ENCODE assay signal across 23 cellular contexts in the genomic region with DNA sequence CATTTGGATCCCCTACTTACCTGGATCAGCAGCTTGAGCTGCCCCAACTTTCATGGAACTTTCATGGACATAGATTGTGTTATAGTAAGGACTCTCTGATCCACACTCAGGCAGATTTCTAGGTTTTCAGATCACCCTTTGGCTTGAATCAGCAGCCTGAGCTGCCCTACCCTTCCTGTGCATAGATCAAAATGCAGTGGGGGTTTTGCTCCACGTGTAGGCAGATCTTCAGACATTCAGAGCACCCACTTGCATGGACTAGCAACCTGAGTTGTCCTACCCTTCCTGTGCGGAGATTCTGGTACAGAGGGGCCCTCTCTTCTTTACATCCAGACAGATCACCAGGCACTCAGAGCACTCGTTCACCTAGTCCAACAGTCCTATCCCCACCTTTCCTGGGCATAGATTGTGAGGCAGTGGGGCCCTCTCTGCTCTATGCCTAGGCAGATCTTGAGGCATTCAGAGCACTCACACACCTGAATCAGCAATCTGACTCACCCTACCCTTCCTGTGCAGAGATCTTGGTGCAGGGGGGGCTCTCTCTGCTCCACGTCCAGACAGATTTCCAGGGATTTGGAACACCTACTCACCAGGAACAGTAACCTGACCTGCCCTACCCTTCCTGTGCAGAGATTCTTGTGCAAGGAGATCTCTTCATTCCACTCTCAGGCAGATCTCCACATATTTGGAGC.
"Had no signal": no experiment of that assay in that cellular context is flagged by ENCODE, and none has a peak within 500 bp of the region (broad histone marks: within the 10 kb centered on the region; RNA-seq: fewer than 3 reads in every experiment).

No MANE protein-coding gene starts in this region.

- H3K4me3 ChIP-seq: dorsolateral prefrontal cortex, esophagus muscularis mucosa, heart right ventricle, lung, mucosa of descending colon, smooth muscle cell, thyroid gland had no signal

- H3K4me1 ChIP-seq: esophagus muscularis mucosa, parathyroid adenoma, thyroid gland had no signal

- ATAC-seq: heart right ventricle; left lobe of liver; mucosa of descending colon; sciatic nerve; stimulated activated naive CD8-positive, alpha-beta T cell treated with anti-CD3 and anti-CD28 coated beads, Interleukin-15, amount 100 ng/mL, for 72 hours had no signal

- H3K9me3 ChIP-seq: esophagus muscularis mucosa, mucosa of descending colon, thyroid gland had no signal

- H3K27me3 ChIP-seq: dorsolateral prefrontal cortex, esophagus muscularis mucosa, heart right ventricle, thyroid gland had no signal

- DNase-seq: dorsolateral prefrontal cortex; effector CD4-positive, alpha-beta T cell; foreskin melanocyte; glutamatergic neuron; heart right ventricle; hippocampal formation; mesenchymal stem cell; mucosa of descending colon; naive B cell; stimulated activated CD4-positive, alpha-beta T cell treated with anti-CD3 and anti-CD28 coated beads, Interleukin-12 subunit alpha, Interleukin-12 subunit beta, amount 100 ng/mL, for 4 hours; stimulated activated CD4-positive, alpha-beta T cell treated with anti-CD3 and anti-CD28 coated beads, Interleukin-1b, Interleukin-23, amount 100 ng/mL, for 48 hours; stimulated activated CD4-positive, alpha-beta T cell treated with anti-CD3 and anti-CD28 coated beads, Interleukin-4, amount 100 ng/mL, for 1 hour; stimulated activated CD8-positive, alpha-beta memory T cell treated with anti-CD3 and anti-CD28 coated beads, Interleukin-4, amount 100 ng/mL, for 48 hours; stimulated activated naive CD4-positive, alpha-beta T cell; stimulated activated naive CD8-positive, alpha-beta T cell treated with anti-CD3 and anti-CD28 coated beads, Interleukin-15, amount 100 ng/mL, for 72 hours; thyroid gland; trophoblast cell had no signal

- H3K36me3 ChIP-seq: esophagus muscularis mucosa, heart right ventricle, thyroid gland had no signal

- H3K27ac ChIP-seq: dorsolateral prefrontal cortex, esophagus muscularis mucosa, heart right ventricle, parathyroid adenoma, thyroid gland had no signal
